In genomic region chr6:26568601-26569432, GRCh38 we compare ENCODE assay signal across 8 cellular contexts. TPM values are rescaled to one million over a fixed set of nuclear protein-coding genes. Genes with fewer than 3 reads are reported as not detected.
DNase-seq lines count a peak whose midpoint lies in the region; ATAC-seq and TF ChIP-seq lines count a peak whose summit lies in the region.

No MANE protein-coding gene starts in this region.

- ATAC-seq in HG02610 (IDR thresholded peaks at IDR 0.05; ENCODE audit: unreplicated experiment), result peak; percentile 53
- peak; percentile 82 for ATAC-seq in activated naive CD8-positive, alpha-beta T cell treated with anti-CD3 and anti-CD28 coated beads, Interleukin-2, amount 10 ng/mL, durations not matched to agents 7 days and 5 days (ENCODE audit: low read depth)
- ATAC-seq in Right ventricle myocardium superior (ENCODE audit: poor library complexity), result peak; percentile 91

- TF ChIP-seq POLR2A in tibial nerve (IDR thresholded peaks at IDR 0.05), result no peak

- H3K4me3 Mint-ChIP-seq in activated naive CD8-positive, alpha-beta T cell treated with anti-CD3 and anti-CD28 coated beads, Interleukin-2, amount 10 ng/mL, durations not matched to agents 7 days and 5 days, result peak overlapping the region; percentile 96

- H3K4me3 ChIP-seq in parathyroid adenoma (ENCODE audit: low read depth, low read length) (peak overlapping the region; percentile 59), tibial nerve (peak overlapping the region; percentile 32 to 60 (median 44))

- peak; percentile 7 for TF ChIP-seq CTCF in parathyroid adenoma (IDR thresholded peaks at IDR 0.05)
- peak in 1 of 5 experiments; percentile 2 for TF ChIP-seq CTCF in tibial nerve (IDR thresholded peaks at IDR 0.05)

- no peaks in the 10 kb centered on the region for H3K9me3 Mint-ChIP-seq in activated naive CD8-positive, alpha-beta T cell treated with anti-CD3 and anti-CD28 coated beads, Interleukin-2, amount 10 ng/mL, durations not matched to agents 7 days and 5 days

- no peaks in the 10 kb centered on the region for H3K9me3 ChIP-seq in parathyroid adenoma (ENCODE audit: control insufficient read depth, low read length)
- H3K9me3 ChIP-seq in tibial nerve, result no peaks in the 10 kb centered on the region

- WGBS in tibial nerve, 2 donors, result 2 to 5% methylated on average over 34 of the region's 34 CpGs

- POLR2A ChIA-PET in activated naive CD8-positive, alpha-beta T cell treated with anti-CD3 and anti-CD28 coated beads, Interleukin-2, amount 10 ng/mL, durations not matched to agents 7 days and 5 days (lab: Charles Lee), result interaction anchor here (0.6 to 1.8 kb wide), 7 partner anchors 9 to 235 kb away, joined by 3 to 7 read pairs (median 4); no protein-coding TSS in a partner anchor

- H3K4me1 Mint-ChIP-seq in activated naive CD8-positive, alpha-beta T cell treated with anti-CD3 and anti-CD28 coated beads, Interleukin-2, amount 10 ng/mL, durations not matched to agents 7 days and 5 days, result peaks cover 30% of the 10 kb centered on the region

- intact Hi-C loops in Right ventricle myocardium superior (cut with DNase I), result no loop called here

- H3K36me3 Mint-ChIP-seq in activated naive CD8-positive, alpha-beta T cell treated with anti-CD3 and anti-CD28 coated beads, Interleukin-2, amount 10 ng/mL, durations not matched to agents 7 days and 5 days, result peaks cover 2% of the 10 kb centered on the region

- no peaks in the 10 kb centered on the region for H3K79me2 ChIP-seq in parathyroid adenoma

- H3K27me3 ChIP-seq in parathyroid adenoma (ENCODE audit: control insufficient read depth, insufficient read depth, low read length) (no peaks in the 10 kb centered on the region), tibial nerve (no peaks in the 10 kb centered on the region)

- peak overlapping the region; percentile 90 for H2AFZ ChIP-seq in parathyroid adenoma

- H3K9ac ChIP-seq in parathyroid adenoma, result no peak overlapping the region

- no peaks in the 10 kb centered on the region for H3K27me3 Mint-ChIP-seq in activated naive CD8-positive, alpha-beta T cell treated with anti-CD3 and anti-CD28 coated beads, Interleukin-2, amount 10 ng/mL, durations not matched to agents 7 days and 5 days

- peak overlapping the region; percentile 93 for H3K27ac Mint-ChIP-seq in activated naive CD8-positive, alpha-beta T cell treated with anti-CD3 and anti-CD28 coated beads, Interleukin-2, amount 10 ng/mL, durations not matched to agents 7 days and 5 days

- no peaks in the 10 kb centered on the region for H3K4me1 ChIP-seq in parathyroid adenoma
- H3K4me1 ChIP-seq in tibial nerve, result peaks cover 0 to 12% (median 5%) of the 10 kb centered on the region in 4 donors

- H3K36me3 ChIP-seq in parathyroid adenoma (ENCODE audit: control insufficient read depth, insufficient read depth, low read length) (no peaks in the 10 kb centered on the region), tibial nerve (no peaks in the 10 kb centered on the region)

- peak overlapping the region; percentile 52 for H3K4me2 ChIP-seq in parathyroid adenoma (ENCODE audit: low read length)

- TF ChIP-seq EP300 in tibial nerve (IDR thresholded peaks at IDR 0.05), result peak in 1 of 2 donors; percentile 83

- in situ Hi-C loops in G401 (cut with HindIII; ENCODE audit: low sequenced_read_pairs), result no loop called here

- H3K27ac ChIP-seq in parathyroid adenoma (peak overlapping the region; percentile 72), tibial nerve (peak overlapping the region; percentile 50 to 78 (median 69))

- DNase-seq in G401 (ENCODE audit: low spot score), result peak; percentile 98
- peak; percentile 94 for DNase-seq in NCI-H1105 treated with DMSO at 0.1 percent for 48 hours (lab: John Stamatoyannopoulos, UW)
- peak; percentile 75 for DNase-seq in SKM-1 (lab: John Stamatoyannopoulos, UW; ENCODE audit: unreplicated experiment)
- peak; percentile 99 for DNase-seq in activated naive CD8-positive, alpha-beta T cell treated with anti-CD3 and anti-CD28 coated beads, Interleukin-2, amount 10 ng/mL, durations not matched to agents 7 days and 5 days
- peak; percentile 91 for DNase-seq in Right ventricle myocardium superior
- peak; percentile 98 to 100 for DNase-seq in tibial nerve (ENCODE audit: low spot score in 2 of 2)

RNA-seq across cellular contexts. Expression of gene ABT1, which starts 27.9 kb away (rescaled TPM):
- 43.8 and 44.4 TPM in 2 replicates for total RNA-seq in G401 (2014; rRNA removed; shearing (Covaris generic))
- total RNA-seq in activated naive CD8-positive, alpha-beta T cell treated with anti-CD3 and anti-CD28 coated beads, Interleukin-2, amount 10 ng/mL, durations not matched to agents 7 days and 5 days, result 10 to 100 TPM; 28.3 to 31.7 TPM
- total RNA-seq in Right ventricle myocardium superior (7.4 TPM), tibial nerve (10 to 100 TPM in 3 of 4 donors, 1 to 10 TPM in 1; 8.3 to 13.2 (median 10.6) TPM)

RNA-seq across cellular contexts. Expression of gene HMGN4, which starts 30.7 kb away (rescaled TPM):
- total RNA-seq in G401 (2014; rRNA removed; shearing (Covaris generic)), result 140 and 145 TPM in 2 replicates
- 10 to 100 TPM; 83.1 to 86.4 TPM for total RNA-seq in activated naive CD8-positive, alpha-beta T cell treated with anti-CD3 and anti-CD28 coated beads, Interleukin-2, amount 10 ng/mL, durations not matched to agents 7 days and 5 days
- total RNA-seq in Right ventricle myocardium superior, result 25.1 TPM
- 10 to 100 TPM; 46.5 to 67.8 (median 56.2) TPM for total RNA-seq in tibial nerve

Comparison
In these comparisons a context has a peak if more than half of its experiments do, and no peak if none do; other contexts are left out.
1. Peak in every context shown above with its lines: DNase-seq, ATAC-seq, H3K4me3 ChIP-seq and H3K27ac ChIP-seq.